In the genomic region with DNA sequence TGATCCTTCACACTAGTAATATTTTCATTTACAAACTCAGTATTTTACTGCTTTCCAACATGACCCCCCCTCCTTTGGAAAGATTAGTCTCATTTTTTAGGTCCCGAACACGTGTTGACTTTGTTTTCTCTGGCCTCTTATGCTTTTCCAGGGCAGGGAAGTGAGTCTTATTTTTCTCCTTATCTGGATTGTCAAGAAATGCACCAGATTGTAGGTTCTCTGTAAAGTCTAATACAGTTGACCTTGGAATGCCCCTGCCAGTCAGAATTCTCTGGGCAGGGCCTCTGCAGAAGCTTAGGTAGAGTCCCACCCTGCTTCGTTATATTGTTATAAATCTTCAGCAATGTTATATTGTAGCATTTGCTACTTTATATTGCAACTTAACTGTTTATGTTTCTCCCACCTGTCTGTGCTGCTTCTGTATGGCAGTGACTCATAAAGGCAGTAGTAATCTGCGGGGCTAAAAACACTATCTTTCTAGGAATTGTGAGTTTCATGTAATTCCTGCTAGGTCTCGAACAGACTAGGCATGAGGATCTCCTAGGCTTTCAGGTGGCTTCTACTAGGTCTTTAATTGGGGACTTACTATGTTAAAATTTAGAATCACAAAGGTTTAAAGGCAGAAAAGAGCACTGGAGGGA, we compare ENCODE assay signal across 9 cellular contexts. TPM values are rescaled to one million over a fixed set of nuclear protein-coding genes. Genes with fewer than 3 reads are reported as not detected.
A peak's percentile ranks its signal among the peaks of the same experiment; 100 is the strongest.
DNase-seq lines count a peak whose midpoint lies in the region; ATAC-seq and TF ChIP-seq lines count a peak whose summit lies in the region.
"Had no signal": no experiment of that assay in that cellular context is flagged by ENCODE, and none has a peak within 500 bp of the region (broad histone marks: within the 10 kb centered on the region; RNA-seq: fewer than 3 reads in every experiment).

No MANE protein-coding gene starts in this region.

- H3K9me3 Mint-ChIP-seq in Calu3 (ENCODE audit: low read depth, unreplicated experiment), result no peaks in the 10 kb centered on the region
- no peaks in the 10 kb centered on the region for H3K9me3 Mint-ChIP-seq in dendritic cell treated with granulocyte-macrophage colony-stimulating factor and Interleukin-4, amounts not matched to agents 40 ng/mL and 50 ng/mL, for 4 days

- H3K27ac Mint-ChIP-seq in Calu3 (ENCODE audit: unreplicated experiment), result no peak overlapping the region
- H3K27ac Mint-ChIP-seq in dendritic cell treated with granulocyte-macrophage colony-stimulating factor and Interleukin-4, amounts not matched to agents 40 ng/mL and 50 ng/mL, for 4 days, result peak overlapping the region; percentile 97

- no peaks in the 10 kb centered on the region for H3K36me3 ChIP-seq in neuron (ENCODE audit: insufficient read depth, low read length)

- peak overlapping the region; percentile 76 for H3K4me3 ChIP-seq in neuron (ENCODE audit: low read length)

- H3K4me3 Mint-ChIP-seq in Calu3 (ENCODE audit: low read depth, unreplicated experiment), result peak overlapping the region; percentile 83
- peak overlapping the region; percentile 90 for H3K4me3 Mint-ChIP-seq in dendritic cell treated with granulocyte-macrophage colony-stimulating factor and Interleukin-4, amounts not matched to agents 40 ng/mL and 50 ng/mL, for 4 days

- intact Hi-C loops in Calu3 (cut with micrococcal nuclease; ENCODE audit: unreplicated experiment), result no loop called here
- intact Hi-C loops in dendritic cell treated with granulocyte-macrophage colony-stimulating factor and Interleukin-4, amounts not matched to agents 40 ng/mL and 50 ng/mL, for 4 days (cut with micrococcal nuclease), result loop anchor here (2.0 kb wide), 1 partner anchor 32 kb away; no protein-coding TSS in a partner anchor

- DNase-seq in Calu3 (no peak), MV-4-11 (lab: John Stamatoyannopoulos, UW) (peak; percentile 13), NCI-H1930 (lab: John Stamatoyannopoulos, UW) (no peak), NCI-H446 (lab: John Stamatoyannopoulos, UW) (no peak), Ammon's horn (ENCODE audit: low spot score) (no peak)

- CTCF ChIA-PET in Calu3 (lab: Charles Lee), result no interaction called here

- H3K4me1 Mint-ChIP-seq in Calu3 (ENCODE audit: low read depth, unreplicated experiment), result peaks cover 15% of the 10 kb centered on the region
- H3K4me1 Mint-ChIP-seq in dendritic cell treated with granulocyte-macrophage colony-stimulating factor and Interleukin-4, amounts not matched to agents 40 ng/mL and 50 ng/mL, for 4 days (ENCODE audit: low read depth), result peaks cover 16% of the 10 kb centered on the region

- no peaks in the 10 kb centered on the region for H3K9me3 ChIP-seq in neuron (ENCODE audit: low read length)

- no peak overlapping the region for H2AFZ ChIP-seq in neuron (ENCODE audit: low read depth, low read length)

- peaks cover 13% of the 10 kb centered on the region for H3K4me1 ChIP-seq in neuron (ENCODE audit: insufficient read depth, low read length)

- ATAC-seq in GM18498 (IDR thresholded peaks at IDR 0.05; ENCODE audit: unreplicated experiment), result no peak
- ATAC-seq: activated CD4-positive, CD25-positive, alpha-beta regulatory T cell treated with anti-CD3 and anti-CD28 coated beads, Interleukin-2, amount 50 U/mL, for 24 hours had no signal

- H3K27me3 ChIP-seq in neuron (ENCODE audit: insufficient read depth, low read length), result no peaks in the 10 kb centered on the region

- BruUV-seq in Calu3 (replicated peaks; lab: Mats Ljungman, UMichigan), result no TSS peak

- H3K36me3 Mint-ChIP-seq in Calu3 (ENCODE audit: insufficient read depth, unreplicated experiment), result peaks cover 21% of the 10 kb centered on the region
- peaks cover 15% of the 10 kb centered on the region for H3K36me3 Mint-ChIP-seq in dendritic cell treated with granulocyte-macrophage colony-stimulating factor and Interleukin-4, amounts not matched to agents 40 ng/mL and 50 ng/mL, for 4 days (ENCODE audit: low read depth)

- H3K27me3 Mint-ChIP-seq in Calu3 (ENCODE audit: unreplicated experiment), result no peaks in the 10 kb centered on the region
- no peaks in the 10 kb centered on the region for H3K27me3 Mint-ChIP-seq in dendritic cell treated with granulocyte-macrophage colony-stimulating factor and Interleukin-4, amounts not matched to agents 40 ng/mL and 50 ng/mL, for 4 days

- TF ChIP-seq CTCF in Calu3 (IDR thresholded peaks at IDR 0.05; ENCODE audit: unreplicated experiment), result no peak

RNA-seq across cellular contexts. Expression of gene TDRD3, which starts 2.0 kb away (rescaled TPM):
- total RNA-seq in Calu3 (2022), result 5.0 and 5.6 TPM in 2 replicates
